ENCODE assay signal across 26 cellular contexts in genomic region chr19:7748171-7748570, GRCh38. TPM values are rescaled to one million over a fixed set of nuclear protein-coding genes. Genes with fewer than 3 reads are reported as not detected.
"Had no signal": no experiment of that assay in that cellular context is flagged by ENCODE, and none has a peak within 500 bp of the region (broad histone marks: within the 10 kb centered on the region; RNA-seq: fewer than 3 reads in every experiment).

No MANE protein-coding gene starts in this region.

- ATAC-seq: activated CD4-positive, alpha-beta T cell treated with anti-CD3 and anti-CD28 coated beads for 36 hours; activated CD4-positive, CD25-positive, alpha-beta regulatory T cell treated with anti-CD3 and anti-CD28 coated beads, Interleukin-2, amount 50 U/mL, for 24 hours; activated CD8-positive, alpha-beta T cell treated with anti-CD3 and anti-CD28 coated beads, Interleukin-2, amount 10 ng/mL, durations not matched to agents 7 days and 5 days; body of pancreas had no signal

- H3K27me3 ChIP-seq: body of pancreas, SJCRH30 had no signal

- H3K36me3 ChIP-seq: breast epithelium, MG63, SJCRH30 had no signal

- FAIRE-seq: astrocyte, TTC549 had no signal

- H3K9me3 ChIP-seq: body of pancreas, breast epithelium, SJCRH30 had no signal

- H3K4me3 ChIP-seq: body of pancreas, breast epithelium, MG63, SJCRH30, SK-N-MC had no signal

- H3K27ac ChIP-seq: body of pancreas, breast epithelium, SJCRH30, SK-N-MC had no signal

- DNase-seq: activated CD4-positive, alpha-beta T cell treated with anti-CD3 and anti-CD28 coated beads, Interleukin-2, amount 10 ng/mL, durations not matched to agents 7 days and 5 days; activated CD4-positive, alpha-beta T cell treated with anti-CD3 and anti-CD28 coated beads, Interleukin-2, amount 50 U/mL, for 48 hours; activated CD8-positive, alpha-beta T cell treated with anti-CD3 and anti-CD28 coated beads, Interleukin-2, amount 10 ng/mL, durations not matched to agents 7 days and 5 days; activated gamma-delta T cell; activated naive CD4-positive, alpha-beta T cell treated with Interleukin-2 at 50 U/mL for 16 hours; activated naive CD8-positive, alpha-beta T cell treated with anti-CD3 and anti-CD28 coated beads, Interleukin-2, amount 10 ng/mL, durations not matched to agents 7 days and 5 days; amygdala; NCI-H1092; NCI-H1436 treated with DMSO at 0.1 percent for 48 hours; NCI-H1694 treated with DMSO at 0.1 percent for 48 hours; NCI-H2029; NCI-H345; SHP77; SJCRH30 had no signal

- H3K4me1 ChIP-seq: body of pancreas, breast epithelium, SJCRH30 had no signal

RNA-seq across cellular contexts. Expression of gene CD209, which starts 0.8 kb away (rescaled TPM):
- total RNA-seq: activated CD4-positive, alpha-beta T cell treated with anti-CD3 and anti-CD28 coated beads for 36 hours; activated CD4-positive, alpha-beta T cell treated with anti-CD3 and anti-CD28 coated beads, Interleukin-2, amount 10 ng/mL, durations not matched to agents 7 days and 5 days; activated CD8-positive, alpha-beta T cell treated with anti-CD3 and anti-CD28 coated beads, Interleukin-2, amount 10 ng/mL, durations not matched to agents 7 days and 5 days; activated T-helper 2 cell treated with anti-CD3 and anti-CD28 coated beads, Interferon-gamma antibody, Interleukin-2, Interleukin-4, amounts not matched to agents 10 μg/mL and 5 μg/mL and 100 μg/mL, durations not matched to agents 14 hours and 24 hours and 36 hours; astrocyte; NCI-H460; RPMI7951; SJCRH30 had no signal

RNA-seq across cellular contexts. Expression of gene CLEC4M, which starts 14.9 kb away (rescaled TPM):
- total RNA-seq: activated CD4-positive, alpha-beta T cell treated with anti-CD3 and anti-CD28 coated beads for 36 hours; activated CD4-positive, alpha-beta T cell treated with anti-CD3 and anti-CD28 coated beads, Interleukin-2, amount 10 ng/mL, durations not matched to agents 7 days and 5 days; activated CD8-positive, alpha-beta T cell treated with anti-CD3 and anti-CD28 coated beads, Interleukin-2, amount 10 ng/mL, durations not matched to agents 7 days and 5 days; activated naive CD8-positive, alpha-beta T cell treated with anti-CD3 and anti-CD28 coated beads, Interleukin-2, amount 10 ng/mL, durations not matched to agents 7 days and 5 days; activated T-helper 2 cell treated with anti-CD3 and anti-CD28 coated beads, Interferon-gamma antibody, Interleukin-2, Interleukin-4, amounts not matched to agents 10 μg/mL and 5 μg/mL and 100 μg/mL, durations not matched to agents 14 hours and 24 hours and 36 hours; astrocyte; body of pancreas; cardiac septum; RPMI7951; SJCRH30 had no signal

RNA-seq across cellular contexts. Expression of gene CLEC4G, which starts 16.3 kb away (rescaled TPM):
- total RNA-seq: activated CD4-positive, alpha-beta T cell treated with anti-CD3 and anti-CD28 coated beads for 36 hours; activated CD4-positive, alpha-beta T cell treated with anti-CD3 and anti-CD28 coated beads, Interleukin-2, amount 10 ng/mL, durations not matched to agents 7 days and 5 days; activated CD8-positive, alpha-beta T cell treated with anti-CD3 and anti-CD28 coated beads, Interleukin-2, amount 10 ng/mL, durations not matched to agents 7 days and 5 days; activated naive CD8-positive, alpha-beta T cell treated with anti-CD3 and anti-CD28 coated beads, Interleukin-2, amount 10 ng/mL, durations not matched to agents 7 days and 5 days; activated T-helper 2 cell treated with anti-CD3 and anti-CD28 coated beads, Interferon-gamma antibody, Interleukin-2, Interleukin-4, amounts not matched to agents 10 μg/mL and 5 μg/mL and 100 μg/mL, durations not matched to agents 14 hours and 24 hours and 36 hours; astrocyte; NCI-H460; RPMI7951; SJCRH30 had no signal

RNA-seq across cellular contexts. Expression of gene FCER2, which starts 46.2 kb away (rescaled TPM):
- total RNA-seq: astrocyte, body of pancreas, cardiac septum, NCI-H460, RPMI7951, SJCRH30 had no signal
